Comparison of ENCODE assay signal across 18 cellular contexts in the genomic region with DNA sequence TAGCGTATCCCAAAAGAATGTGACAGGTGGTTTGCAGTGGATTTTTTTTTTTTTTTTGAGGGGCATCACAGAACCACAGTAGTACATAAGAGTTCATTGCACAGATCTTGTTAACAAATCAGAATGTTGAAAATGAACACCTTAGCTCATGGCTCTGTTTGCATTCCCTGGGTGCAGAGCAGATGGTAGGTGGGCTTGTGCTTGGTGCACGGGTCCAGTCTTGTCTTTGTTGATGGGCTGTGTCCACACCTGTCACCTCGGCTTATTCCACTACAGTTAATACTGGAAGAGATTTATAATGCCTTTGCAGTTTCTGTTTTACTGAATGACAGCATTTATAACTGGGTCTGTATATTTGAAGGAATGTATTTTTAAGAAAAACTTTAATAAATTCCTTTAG.
A peak's percentile ranks its signal among the peaks of the same experiment; 100 is the strongest.
DNase-seq lines count a peak whose midpoint lies in the region; ATAC-seq lines count a peak whose summit lies in the region.
"Had no signal": no experiment of that assay in that cellular context is flagged by ENCODE, and none has a peak within 500 bp of the region (broad histone marks: within the 10 kb centered on the region; RNA-seq: fewer than 3 reads in every experiment).

No MANE protein-coding gene starts in this region.

- peaks cover 26% of the 10 kb centered on the region for H3K4me1 Mint-ChIP-seq in activated naive CD4-positive, alpha-beta T cell treated with anti-CD3 and anti-CD28 coated beads, Interleukin-2, amount 10 ng/mL, durations not matched to agents 7 days and 5 days

- DNase-seq in NCI-H146 (lab: John Stamatoyannopoulos, UW) = peak; percentile 13
- no peak for DNase-seq in NCI-H146 treated with DMSO at 0.1 percent for 48 hours (lab: John Stamatoyannopoulos, UW; ENCODE audit: unreplicated experiment)
- DNase-seq in activated naive CD4-positive, alpha-beta T cell treated with anti-CD3 and anti-CD28 coated beads, Interleukin-2, amount 10 ng/mL, durations not matched to agents 7 days and 5 days = no peak
- DNase-seq in activated naive CD4-positive, alpha-beta T cell treated with anti-CD3 and anti-CD28 coated beads, Interleukin-2, amount 50 U/mL, for 16 hours = no peak
- peak; percentile 93 for DNase-seq in NCI-H69 (lab: John Stamatoyannopoulos, UW)
- DNase-seq in DMS79 (lab: John Stamatoyannopoulos, UW) = no peak
- DNase-seq: Caco-2; CD8-positive, alpha-beta T cell; DND-41; NCI-H1048; NCI-H1417 treated with DMSO at 0.1 percent for 48 hours; NCI-H2029; NCI-H345; NCI-H510A treated with DMSO at 0.1 percent for 48 hours; SIG-M5 had no signal

- H3K27ac Mint-ChIP-seq in activated naive CD4-positive, alpha-beta T cell treated with anti-CD3 and anti-CD28 coated beads, Interleukin-2, amount 10 ng/mL, durations not matched to agents 7 days and 5 days = peak overlapping the region; percentile 11
- H3K27ac Mint-ChIP-seq: B cell; CD8-positive, alpha-beta T cell had no signal

- ATAC-seq in GM21723 (IDR thresholded peaks at IDR 0.05; ENCODE audit: unreplicated experiment) (no peak), GM18909 (IDR thresholded peaks at IDR 0.05; ENCODE audit: poor library complexity, unreplicated experiment) (no peak)
- ATAC-seq: CD8-positive, alpha-beta T cell had no signal

- no peak overlapping the region for H3K4me3 Mint-ChIP-seq in activated naive CD4-positive, alpha-beta T cell treated with anti-CD3 and anti-CD28 coated beads, Interleukin-2, amount 10 ng/mL, durations not matched to agents 7 days and 5 days
- H3K4me3 Mint-ChIP-seq: B cell; CD8-positive, alpha-beta T cell had no signal

- no peaks in the 10 kb centered on the region for H3K9me3 Mint-ChIP-seq in activated naive CD4-positive, alpha-beta T cell treated with anti-CD3 and anti-CD28 coated beads, Interleukin-2, amount 10 ng/mL, durations not matched to agents 7 days and 5 days
- H3K9me3 Mint-ChIP-seq: CD8-positive, alpha-beta T cell had no signal

- H3K27me3 Mint-ChIP-seq in activated naive CD4-positive, alpha-beta T cell treated with anti-CD3 and anti-CD28 coated beads, Interleukin-2, amount 10 ng/mL, durations not matched to agents 7 days and 5 days = no peaks in the 10 kb centered on the region
- H3K27me3 Mint-ChIP-seq: B cell had no signal

- CTCF ChIA-PET in activated naive CD4-positive, alpha-beta T cell treated with anti-CD3 and anti-CD28 coated beads, Interleukin-2, amount 10 ng/mL, durations not matched to agents 7 days and 5 days (lab: Charles Lee) = no interaction called here

- peaks cover 12% of the 10 kb centered on the region for H3K36me3 Mint-ChIP-seq in activated naive CD4-positive, alpha-beta T cell treated with anti-CD3 and anti-CD28 coated beads, Interleukin-2, amount 10 ng/mL, durations not matched to agents 7 days and 5 days

Comparison
In these comparisons a context has a peak if more than half of its experiments do, and no peak if none do; other contexts are left out.
1. DNase-seq: peak in NCI-H146 (single experiment) and NCI-H69 (single experiment); none in NCI-H146 treated with DMSO at 0.1 percent for 48 hours (single experiment), activated naive CD4-positive, alpha-beta T cell treated with anti-CD3 and anti-CD28 coated beads, Interleukin-2, amount 10 ng/mL, durations not matched to agents 7 days and 5 days (single experiment), activated naive CD4-positive, alpha-beta T cell treated with anti-CD3 and anti-CD28 coated beads, Interleukin-2, amount 50 U/mL, for 16 hours (single experiment) and DMS79 (single experiment).